ENCODE assay signal across 28 cellular contexts in the genomic region with DNA sequence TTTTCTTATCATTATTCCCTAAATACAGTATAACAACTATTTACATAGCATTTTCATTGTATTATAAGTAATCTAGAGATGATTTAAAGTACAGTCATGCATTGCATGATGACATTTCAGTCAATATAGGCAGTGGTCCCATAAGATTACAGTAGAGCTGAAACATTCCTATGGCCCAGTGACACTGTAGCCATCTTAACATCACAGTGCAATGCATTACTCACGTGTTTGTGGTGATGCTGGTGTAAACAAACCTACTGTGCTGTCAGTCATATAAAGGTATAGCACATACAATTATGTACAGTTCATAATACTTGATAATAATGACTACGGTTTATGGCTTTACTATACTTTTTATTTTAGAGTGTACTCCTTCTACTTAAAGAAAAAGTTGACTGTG.
"Had no signal": no experiment of that assay in that cellular context is flagged by ENCODE, and none has a peak within 500 bp of the region (broad histone marks: within the 10 kb centered on the region; RNA-seq: fewer than 3 reads in every experiment).

No MANE protein-coding gene starts in this region.

- H3K27me3 ChIP-seq: body of pancreas had no signal

- H3K4me1 Mint-ChIP-seq: activated T-helper 17 cell treated with anti-CD3 and anti-CD28 coated beads, Interleukin-2, amount 50 U/mL, for 72 hours had no signal

- H3K4me1 ChIP-seq: body of pancreas had no signal

- H3K27ac Mint-ChIP-seq: activated CD8-positive, alpha-beta T cell treated with anti-CD3 and anti-CD28 coated beads for 36 hours; activated naive CD8-positive, alpha-beta T cell; activated T-helper 17 cell treated with anti-CD3 and anti-CD28 coated beads, Interleukin-2, amount 50 U/mL, for 72 hours; WTC11 had no signal

- H3K4me3 ChIP-seq: body of pancreas had no signal

- H3K9me3 ChIP-seq: body of pancreas had no signal

- H3K4me3 Mint-ChIP-seq: activated CD8-positive, alpha-beta T cell treated with anti-CD3 and anti-CD28 coated beads for 36 hours; activated naive CD8-positive, alpha-beta T cell; activated T-cell treated with anti-CD3 and anti-CD28 coated beads, Interleukin-2, amount 50 U/mL, for 4 hours; activated T-helper 17 cell treated with anti-CD3 and anti-CD28 coated beads, Interleukin-2, amount 50 U/mL, for 72 hours; WTC11 had no signal

- H3K9me3 Mint-ChIP-seq: activated CD8-positive, alpha-beta T cell treated with anti-CD3 and anti-CD28 coated beads for 36 hours; activated T-cell treated with anti-CD3 and anti-CD28 coated beads, Interleukin-2, amount 50 U/mL, for 4 hours; activated T-helper 17 cell treated with anti-CD3 and anti-CD28 coated beads, Interleukin-2, amount 50 U/mL, for 72 hours; WTC11 had no signal

- FAIRE-seq: colon, endothelial cell of umbilical vein had no signal

- ATAC-seq: activated CD8-positive, alpha-beta T cell treated with anti-CD3 and anti-CD28 coated beads for 36 hours; activated T-cell treated with anti-CD3 and anti-CD28 coated beads, Interleukin-2, amount 50 U/mL, for 4 hours; activated T-helper 17 cell treated with anti-CD3 and anti-CD28 coated beads, Interleukin-2, amount 50 U/mL, for 72 hours; body of pancreas; esophagus mucosa; WTC11 had no signal

- H3K27ac ChIP-seq: body of pancreas, VCaP had no signal

- H3K27me3 Mint-ChIP-seq: activated naive CD8-positive, alpha-beta T cell; activated T-helper 17 cell treated with anti-CD3 and anti-CD28 coated beads, Interleukin-2, amount 50 U/mL, for 72 hours had no signal

- DNase-seq: activated CD4-positive, alpha-beta T cell treated with anti-CD3 and anti-CD28 coated beads for 1 hour; activated CD4-positive, alpha-beta T cell treated with anti-CD3 and anti-CD28 coated beads for 48 hours; activated CD4-positive, alpha-beta T cell treated with anti-CD3 and anti-CD28 coated beads, Interleukin-2, amount 50 U/mL, for 1 hour; activated CD4-positive, alpha-beta T cell treated with anti-CD3 and anti-CD28 coated beads, Interleukin-2, amount 50 U/mL, for 48 hours; activated CD8-positive, alpha-beta memory T cell treated with anti-CD3 and anti-CD28 coated beads for 24 hours; activated CD8-positive, alpha-beta T cell treated with anti-CD3 and anti-CD28 coated beads for 36 hours; activated effector memory CD4-positive, alpha-beta T cell treated with Interleukin-2 at 50 U/mL for 16 hours; activated gamma-delta T cell treated with Interleukin-2 at 50 U/mL for 16 hours; activated naive CD4-positive, alpha-beta T cell treated with anti-CD3 and anti-CD28 coated beads, Interleukin-2, amount 50 U/mL, for 16 hours; activated naive CD4-positive, alpha-beta T cell treated with Interleukin-2 at 50 U/mL for 16 hours; activated T-cell treated with anti-CD3 and anti-CD28 coated beads, Interleukin-2, amount 50 U/mL, for 4 hours; amniotic stem cell; aorta; body of pancreas; cortex of kidney; dermis blood vessel endothelial cell; effector CD4-positive, alpha-beta T cell; foreskin fibroblast; head of caudate nucleus; hippocampal formation; T-helper 2 cell had no signal
